ENCODE assay signal across 20 cellular contexts in genomic region chr6:162389353-162390085, GRCh38.
A peak's percentile ranks its signal among the peaks of the same experiment; 100 is the strongest.
DNase-seq lines count a peak whose midpoint lies in the region; ATAC-seq, FAIRE-seq and TF ChIP-seq lines count a peak whose summit lies in the region.
"Had no signal": no experiment of that assay in that cellular context is flagged by ENCODE, and none has a peak within 500 bp of the region (broad histone marks: within the 10 kb centered on the region; RNA-seq: fewer than 3 reads in every experiment).

No MANE protein-coding gene starts in this region.

- CTCF ChIA-PET in A673 (lab: Charles Lee): no interaction called here

- no peak overlapping the region for H3K9ac ChIP-seq in kidney (ENCODE audit: low read length in 2 of 2)

- no peak overlapping the region for H3K4me3 ChIP-seq in epithelial cell of proximal tubule (ENCODE audit: low read depth, low read length)
- no peak overlapping the region for H3K4me3 ChIP-seq in kidney (ENCODE audit: low read length in 2 of 2)
- H3K4me3 ChIP-seq in A673 (ENCODE audit: low read depth, low read length, poor library complexity, severe bottlenecking): no peak overlapping the region

- BruUV-seq in A673 (replicated peaks; lab: Mats Ljungman, UMichigan): no TSS peak

- H3K4me1 ChIP-seq in kidney (ENCODE audit: control insufficient read depth in 1 of 2, insufficient read depth in 1 of 2, low read depth in 1 of 2, low read length in 2 of 2) (peaks cover 4 to 7% of the 10 kb centered on the region in 2 donors), A673 (ENCODE audit: insufficient read depth, low read length, poor library complexity, severe bottlenecking) (no peaks in the 10 kb centered on the region)
- H3K4me1 ChIP-seq: Caco-2 had no signal

- H3K9me3 ChIP-seq in kidney (ENCODE audit: control insufficient read depth in 1 of 2, low read length in 2 of 2): no peaks in the 10 kb centered on the region
- no peaks in the 10 kb centered on the region for H3K9me3 ChIP-seq in A673 (ENCODE audit: low read depth, low read length, poor library complexity, severe bottlenecking)
- H3K9me3 ChIP-seq: Caco-2 had no signal

- H3K27ac ChIP-seq in kidney (ENCODE audit: low read depth in 2 of 2, low read length in 2 of 2): peak overlapping the region; percentile 45 to 65
- H3K27ac ChIP-seq in A673 (ENCODE audit: low read depth, low read length, poor library complexity, severe bottlenecking): no peak overlapping the region
- H3K27ac ChIP-seq: C4-2B had no signal

- intact Hi-C loops in kidney (cut with DNase I) (no loop called here), A673 (cut with micrococcal nuclease; ENCODE audit: unreplicated experiment) (no loop called here)

- POLR2A ChIA-PET in A673 (lab: Charles Lee; ENCODE audit: low non-redundant PET): no interaction called here

- TF ChIP-seq CTCF in epithelial cell of proximal tubule (conservative IDR thresholded peaks at IDR 0.05; ENCODE audit: low read depth, low read length) (no peak), kidney (IDR thresholded peaks at IDR 0.05; ENCODE audit: borderline replicate concordance, extremely low read depth, insufficient read depth) (no peak), A673 (conservative IDR thresholded peaks at IDR 0.05; ENCODE audit: low read depth, low read length) (no peak)

- FAIRE-seq in kidney (lab: Jason Lieb, UNC): peak; percentile 80
- FAIRE-seq: A204.1, D721Med, G401.6, GM12891, HTR-8/SVneo had no signal

- ATAC-seq in left lobe of liver (peak; percentile 76), GM21576 (IDR thresholded peaks at IDR 0.05; ENCODE audit: unreplicated experiment) (no peak)
- no peak for ATAC-seq in activated CD4-positive, CD25-positive, alpha-beta regulatory T cell treated with anti-CD3 and anti-CD28 coated beads, Interleukin-2, amount 50 U/mL, for 24 hours
- ATAC-seq: HCT116 had no signal

- H3K27me3 ChIP-seq in A673 (replicated peaks; ENCODE audit: insufficient read depth, low read depth, low read length, poor library complexity): no peaks in the 10 kb centered on the region

- DNase-seq in epithelial cell of proximal tubule (ENCODE audit: low read depth) (peak; percentile 57), kidney (no peak), left lobe of liver (ENCODE audit: low spot score) (no peak), renal cortical epithelial cell (ENCODE audit: low read depth) (peak; percentile 92), A673 (ENCODE audit: low spot score) (no peak)
- DNase-seq: AML-193; Caco-2; CD4-positive, alpha-beta T cell; GOT3; H7; HFFc6 had no signal

- no peaks in the 10 kb centered on the region for H3K36me3 ChIP-seq in kidney (ENCODE audit: control insufficient read depth in 1 of 2, insufficient read depth in 2 of 2, low read length in 2 of 2)
- no peaks in the 10 kb centered on the region for H3K36me3 ChIP-seq in A673 (ENCODE audit: insufficient read depth, low read length, poor library complexity, severe bottlenecking)

Comparison
In these comparisons a context has a peak if more than half of its experiments do, and no peak if none do; other contexts are left out.
1. DNase-seq: peak in epithelial cell of proximal tubule (single experiment) and renal cortical epithelial cell (single experiment); none in kidney (single experiment), left lobe of liver (single experiment) and A673 (single experiment).